Comparison of ENCODE assay signal across 30 cellular contexts in the genomic region with DNA sequence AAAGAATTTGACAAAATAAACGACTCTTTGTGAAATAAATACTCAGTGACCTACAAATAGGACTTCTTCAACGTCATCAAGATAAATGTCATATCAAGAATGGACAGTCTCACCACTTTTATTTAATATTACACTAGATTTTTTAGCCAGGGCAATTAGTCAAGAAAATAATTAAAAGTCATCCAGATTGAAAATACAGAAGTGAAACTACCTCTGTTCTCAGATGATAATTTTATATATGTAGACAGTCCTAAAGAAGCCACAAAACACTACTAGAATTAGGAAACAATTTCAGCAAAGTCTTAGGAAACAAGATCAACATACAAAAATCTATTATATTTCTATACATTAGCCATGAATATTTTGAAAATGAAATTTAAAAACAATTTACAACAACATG.
"Had no signal": no experiment of that assay in that cellular context is flagged by ENCODE, and none has a peak within 500 bp of the region (broad histone marks: within the 10 kb centered on the region; RNA-seq: fewer than 3 reads in every experiment).

No MANE protein-coding gene starts in this region.

- H3K27ac ChIP-seq: brain microvascular endothelial cell, coronary artery, dorsolateral prefrontal cortex, gastroesophageal sphincter, heart right ventricle, hepatocyte, VCaP had no signal

- H2AFZ ChIP-seq: hepatocyte had no signal

- H3K79me2 ChIP-seq: hepatocyte had no signal

- H3K27me3 ChIP-seq: brain microvascular endothelial cell, dorsolateral prefrontal cortex, gastroesophageal sphincter, heart right ventricle, hepatocyte had no signal

- FAIRE-seq: astrocyte, bronchial epithelial cell, TTC549 had no signal

- H3K4me2 ChIP-seq: hepatocyte had no signal

- DNase-seq: activated CD4-positive, alpha-beta memory T cell treated with anti-CD3 and anti-CD28 coated beads, Interleukin-2, amount 10 ng/mL, durations not matched to agents 7 days and 5 days; activated CD4-positive, alpha-beta T cell treated with anti-CD3 and anti-CD28 coated beads for 1 hour; activated CD4-positive, alpha-beta T cell treated with anti-CD3 and anti-CD28 coated beads for 4 hours; activated CD4-positive, alpha-beta T cell treated with anti-CD3 and anti-CD28 coated beads, Interleukin-2, amount 10 ng/mL, durations not matched to agents 7 days and 5 days; activated CD4-positive, alpha-beta T cell treated with anti-CD3 and anti-CD28 coated beads, Interleukin-2, amount 50 U/mL, for 4 hours; activated CD8-positive, alpha-beta memory T cell treated with anti-CD3 and anti-CD28 coated beads, Interleukin-2, amount 50 U/mL, for 48 hours; activated gamma-delta T cell; activated naive CD4-positive, alpha-beta T cell; activated naive CD4-positive, alpha-beta T cell treated with anti-CD3 and anti-CD28 coated beads, Interleukin-2, amount 10 ng/mL, durations not matched to agents 7 days and 5 days; activated naive CD8-positive, alpha-beta T cell treated with anti-CD3 and anti-CD28 coated beads, Interleukin-2, amount 10 ng/mL, durations not matched to agents 7 days and 5 days; activated T-cell treated with anti-CD3 and anti-CD28 coated beads for 4 hours; activated T-cell treated with anti-CD3 and anti-CD28 coated beads, Interleukin-2, amount 50 U/mL, for 24 hours; activated T-cell treated with anti-CD3 and anti-CD28 coated beads, Interleukin-2, amount 50 U/mL, for 72 hours; anterior cingulate cortex; brain microvascular endothelial cell; dorsolateral prefrontal cortex; effector memory CD4-positive, alpha-beta T cell; endodermal cell; foreskin fibroblast; heart right ventricle had no signal

- H3K4me3 ChIP-seq: coronary artery, dorsolateral prefrontal cortex, gastroesophageal sphincter, heart right ventricle, hepatocyte had no signal

- H3K36me3 ChIP-seq: brain microvascular endothelial cell, gastroesophageal sphincter, heart right ventricle had no signal

- H3K4me1 ChIP-seq: gastroesophageal sphincter, heart right ventricle had no signal

- ATAC-seq: activated naive CD4-positive, alpha-beta T cell treated with anti-CD3 and anti-CD28 coated beads, Interleukin-2, amount 50 U/mL, for 72 hours; activated T-cell treated with anti-CD3 and anti-CD28 coated beads, Interleukin-2, amount 50 U/mL, for 72 hours; esophagus mucosa; gastroesophageal sphincter; heart right ventricle; WTC11 had no signal

- H3K9me3 ChIP-seq: gastroesophageal sphincter had no signal
